Comparison of ENCODE assay signal across 8 cellular contexts in genomic region chr11:3840870-3841425, GRCh38. TPM values are rescaled to one million over a fixed set of nuclear protein-coding genes. Genes with fewer than 3 reads are reported as not detected.
A peak's percentile ranks its signal among the peaks of the same experiment; 100 is the strongest.
DNase-seq lines count a peak whose midpoint lies in the region; ATAC-seq and TF ChIP-seq lines count a peak whose summit lies in the region.

Gene RHOG (minus strand): TSS chr11:3840959. CDS start chr11:3828138, 12,821 bp downstream.

- ATAC-seq in GM18867 (IDR thresholded peaks at IDR 0.05; ENCODE audit: unreplicated experiment) = peak; percentile 40
- ATAC-seq in HG03064 (IDR thresholded peaks at IDR 0.05; ENCODE audit: low read depth, unreplicated experiment) = peak; percentile 47
- peak; percentile 78 for ATAC-seq in naive B cell (ENCODE audit: low read depth in 2 of 2)

- peaks cover 58% of the 10 kb centered on the region for H3K4me1 Mint-ChIP-seq in activated T-cell treated with anti-CD3 and anti-CD28 coated beads, Interleukin-2, amount 50 U/mL, for 24 hours (ENCODE audit: low read depth)
- peaks cover 37 to 54% (median 49%) of the 10 kb centered on the region in 3 donors for H3K4me1 Mint-ChIP-seq in naive B cell

- H3K36me3 Mint-ChIP-seq in activated T-cell treated with anti-CD3 and anti-CD28 coated beads, Interleukin-2, amount 50 U/mL, for 24 hours (ENCODE audit: low read depth) = peaks cover 42% of the 10 kb centered on the region
- no peaks in the 10 kb centered on the region for H3K36me3 Mint-ChIP-seq in naive B cell

- H3K9me3 ChIP-seq in BLaER1 = no peaks in the 10 kb centered on the region
- no peaks in the 10 kb centered on the region for H3K9me3 ChIP-seq in fibroblast of lung (ENCODE audit: control insufficient read depth, insufficient read depth, low read depth, low read length)

- peak within 1 kb of the TSS; percentile 96 for H3K27ac Mint-ChIP-seq in activated T-cell treated with anti-CD3 and anti-CD28 coated beads, Interleukin-2, amount 50 U/mL, for 24 hours
- peak within 1 kb of the TSS; percentile 90 to 99 (median 98) for H3K27ac Mint-ChIP-seq in naive B cell

- H3K4me1 ChIP-seq in BLaER1 (peaks cover 54% of the 10 kb centered on the region), fibroblast of lung (ENCODE audit: control insufficient read depth, extremely low read depth, insufficient read depth, low read length) (peaks cover 15% of the 10 kb centered on the region), urinary bladder (ENCODE audit: insufficient read depth) (peaks cover 2% of the 10 kb centered on the region)

- H3K4me2 ChIP-seq in BLaER1 = peak within 1 kb of the TSS; percentile 94
- peak within 1 kb of the TSS; percentile 96 for H3K4me2 ChIP-seq in fibroblast of lung (ENCODE audit: extremely low read depth, insufficient read depth, low read length)

- H3K9ac ChIP-seq in BLaER1 (peak within 1 kb of the TSS; percentile 89), fibroblast of lung (ENCODE audit: insufficient read depth, low read length) (peak within 1 kb of the TSS; percentile 76)

- 1% methylated on average over 42 of the region's 42 CpGs for WGBS in urinary bladder

- peak within 1 kb of the TSS; percentile 88 for H3K27ac ChIP-seq in BLaER1
- peak within 1 kb of the TSS; percentile 72 for H3K27ac ChIP-seq in fibroblast of lung (ENCODE audit: insufficient read depth, low read length)
- peak within 1 kb of the TSS; percentile 93 for H3K27ac ChIP-seq in urinary bladder (ENCODE audit: low read depth)

- no peaks in the 10 kb centered on the region for H3K9me3 Mint-ChIP-seq in activated T-cell treated with anti-CD3 and anti-CD28 coated beads, Interleukin-2, amount 50 U/mL, for 24 hours
- H3K9me3 Mint-ChIP-seq in naive B cell = no peaks in the 10 kb centered on the region

- H3K4me3 ChIP-seq in BLaER1 (peak within 1 kb of the TSS; percentile 85), fibroblast of lung (replicated peaks in 1 of 4; ENCODE audit: control extremely low read depth in 1 of 4, insufficient read depth in 1 of 4, low read depth in 3 of 4, low read length in 4 of 4) (peak within 1 kb of the TSS; percentile 79 to 83 (median 82)), urinary bladder (ENCODE audit: low read depth, low read length) (peak within 1 kb of the TSS; percentile 89)

- no peaks in the 10 kb centered on the region for H3K27me3 Mint-ChIP-seq in activated T-cell treated with anti-CD3 and anti-CD28 coated beads, Interleukin-2, amount 50 U/mL, for 24 hours
- no peaks in the 10 kb centered on the region for H3K27me3 Mint-ChIP-seq in naive B cell

- H4K20me1 ChIP-seq in BLaER1 = peaks cover 44% of the 10 kb centered on the region
- no peaks in the 10 kb centered on the region for H4K20me1 ChIP-seq in fibroblast of lung (ENCODE audit: control insufficient read depth, extremely low read depth, insufficient read depth, low read length)

- H2AFZ ChIP-seq in fibroblast of lung (ENCODE audit: low read length) = peak within 1 kb of the TSS; percentile 54

- H3K27me3 ChIP-seq in BLaER1 = no peaks in the 10 kb centered on the region
- H3K27me3 ChIP-seq in fibroblast of lung (ENCODE audit: control insufficient read depth, insufficient read depth, low read length) = no peaks in the 10 kb centered on the region

- peak within 1 kb of the TSS; percentile 88 for H3K4me3 Mint-ChIP-seq in activated T-cell treated with anti-CD3 and anti-CD28 coated beads, Interleukin-2, amount 50 U/mL, for 24 hours
- peak within 1 kb of the TSS; percentile 74 to 98 (median 95) for H3K4me3 Mint-ChIP-seq in naive B cell

- H3K36me3 ChIP-seq in BLaER1 = no peaks in the 10 kb centered on the region
- peaks cover 3% of the 10 kb centered on the region for H3K36me3 ChIP-seq in fibroblast of lung (ENCODE audit: control insufficient read depth, insufficient read depth, low read length)
- no peaks in the 10 kb centered on the region for H3K36me3 ChIP-seq in urinary bladder (ENCODE audit: insufficient read depth)

- DNase-seq in NCI-H526 (lab: John Stamatoyannopoulos, UW) (peak; percentile 64 to 94), fibroblast of lung (ENCODE audit: low read depth in 2 of 2) (peak; percentile 76 to 87), naive B cell (peak; percentile 84)
- peak; percentile 95 for DNase-seq in activated T-cell treated with anti-CD3 and anti-CD28 coated beads, Interleukin-2, amount 50 U/mL, for 24 hours

- H3K79me2 ChIP-seq in fibroblast of lung (ENCODE audit: control insufficient read depth, insufficient read depth, low read length) = peaks cover 38% of the 10 kb centered on the region

- TF ChIP-seq CTCF in fibroblast of lung (conservative IDR thresholded peaks at IDR 0.05 in 1 of 2, IDR thresholded peaks at IDR 0.05 in 1 of 2; ENCODE audit: low read depth in 1 of 2, low read length in 2 of 2) = no peak

RNA-seq across cellular contexts. Expression of gene RHOG, which starts in this region (rescaled TPM):
- 6.2 and 10.9 TPM in 2 replicates for total RNA-seq in fibroblast of lung
- polyA plus RNA-seq in fibroblast of lung = 53.1 and 61.8 TPM in 2 replicates
- 70.3 and 88.5 TPM in 2 replicates for polyA plus RNA-seq in fibroblast of lung (2012)
- 224 and 274 TPM in 2 replicates for polyA minus RNA-seq in fibroblast of lung (ENCODE audit: low replicate concordance)
- 100 to 1,000 TPM in 5 of 6 donors, 10 to 100 TPM in 1; 88.9 to 144 (median 117) TPM for polyA plus RNA-seq in naive B cell (ENCODE audit: low read depth in 6 of 6)
- 4.9 TPM for total RNA-seq in urinary bladder
- polyA plus RNA-seq in urinary bladder = 85.0 TPM

Comparison
In these comparisons a context has a peak if more than half of its experiments do, and no peak if none do; other contexts are left out.
1. Peak in every context shown above with its lines: DNase-seq, ATAC-seq, H3K4me3 ChIP-seq and H3K27ac ChIP-seq.